In genomic region chr15:39283531-39283930, GRCh38 we compare ENCODE assay signal across 24 cellular contexts.
DNase-seq lines count a peak whose midpoint lies in the region; ATAC-seq and TF ChIP-seq lines count a peak whose summit lies in the region.
"Had no signal": no experiment of that assay in that cellular context is flagged by ENCODE, and none has a peak within 500 bp of the region (broad histone marks: within the 10 kb centered on the region; RNA-seq: fewer than 3 reads in every experiment).

No MANE protein-coding gene starts in this region.

- H3K9me3 ChIP-seq in SJCRH30 (replicated peaks) (no peaks in the 10 kb centered on the region; the same call in 1 of the 2 replicates), fibroblast of lung (ENCODE audit: control insufficient read depth, insufficient read depth, low read depth, low read length) (no peaks in the 10 kb centered on the region)
- H3K9me3 ChIP-seq in effector memory CD4-positive, alpha-beta T cell (ENCODE audit: control insufficient read depth, low read length) = no peaks in the 10 kb centered on the region
- H3K9me3 ChIP-seq: testis had no signal

- no peak overlapping the region for H3K4me2 ChIP-seq in fibroblast of lung (ENCODE audit: extremely low read depth, insufficient read depth, low read length)

- ATAC-seq in GM21367 (IDR thresholded peaks at IDR 0.05; ENCODE audit: unreplicated experiment) (no peak), HG03378 (IDR thresholded peaks at IDR 0.05; ENCODE audit: unreplicated experiment) (no peak)
- ATAC-seq: activated CD4-positive, CD25-positive, alpha-beta regulatory T cell treated with anti-CD3 and anti-CD28 coated beads, Interleukin-2, amount 50 U/mL, for 24 hours; activated CD8-positive, alpha-beta T cell treated with anti-CD3 and anti-CD28 coated beads for 36 hours; activated T-helper 17 cell treated with anti-CD3 and anti-CD28 coated beads, Interleukin-2, amount 50 U/mL, for 72 hours had no signal

- no peaks in the 10 kb centered on the region for H3K36me3 Mint-ChIP-seq in osteocyte (ENCODE audit: unreplicated experiment)
- H3K36me3 Mint-ChIP-seq: activated naive CD4-positive, alpha-beta T cell treated with anti-CD3 and anti-CD28 coated beads, Interleukin-2, amount 50 U/mL, for 24 hours had no signal

- H3K27ac ChIP-seq in SJCRH30 (peak overlapping the region; percentile 3; the same call in 1 of the 2 replicates), fibroblast of lung (ENCODE audit: insufficient read depth, low read length) (no peak overlapping the region)
- H3K27ac ChIP-seq in effector memory CD4-positive, alpha-beta T cell (ENCODE audit: insufficient read depth, low read length, poor library complexity, severe bottlenecking) = no peak overlapping the region
- H3K27ac ChIP-seq: parathyroid adenoma, testis had no signal

- H3K36me3 ChIP-seq in SJCRH30 (no peaks in the 10 kb centered on the region), fibroblast of lung (ENCODE audit: control insufficient read depth, insufficient read depth, low read length) (no peaks in the 10 kb centered on the region)
- no peaks in the 10 kb centered on the region for H3K36me3 ChIP-seq in effector memory CD4-positive, alpha-beta T cell (ENCODE audit: control insufficient read depth, insufficient read depth, low read length)

- no peaks in the 10 kb centered on the region for H3K9me3 Mint-ChIP-seq in osteocyte (ENCODE audit: unreplicated experiment)
- H3K9me3 Mint-ChIP-seq: activated naive CD4-positive, alpha-beta T cell treated with anti-CD3 and anti-CD28 coated beads, Interleukin-2, amount 50 U/mL, for 24 hours; activated T-helper 17 cell treated with anti-CD3 and anti-CD28 coated beads, Interleukin-2, amount 50 U/mL, for 72 hours; dendritic cell treated with granulocyte-macrophage colony-stimulating factor and Interleukin-4, amounts not matched to agents 40 ng/mL and 50 ng/mL, for 4 days had no signal

- H3K79me2 ChIP-seq in fibroblast of lung (ENCODE audit: control insufficient read depth, insufficient read depth, low read length) = no peaks in the 10 kb centered on the region
- H3K79me2 ChIP-seq: parathyroid adenoma had no signal

- H2AFZ ChIP-seq in fibroblast of lung (ENCODE audit: low read length) = no peak overlapping the region
- H2AFZ ChIP-seq: parathyroid adenoma had no signal

- H3K27me3 Mint-ChIP-seq in osteocyte (ENCODE audit: unreplicated experiment) = no peaks in the 10 kb centered on the region

- H3K4me1 ChIP-seq in SJCRH30 (peaks cover 41% of the 10 kb centered on the region), fibroblast of lung (ENCODE audit: control insufficient read depth, extremely low read depth, insufficient read depth, low read length) (peaks cover 36% of the 10 kb centered on the region)
- no peaks in the 10 kb centered on the region for H3K4me1 ChIP-seq in effector memory CD4-positive, alpha-beta T cell (ENCODE audit: control insufficient read depth, insufficient read depth, low read length, poor library complexity, severe bottlenecking)
- H3K4me1 ChIP-seq: parathyroid adenoma, testis had no signal

- H3K9ac ChIP-seq in fibroblast of lung (ENCODE audit: insufficient read depth, low read length) = no peak overlapping the region
- H3K9ac ChIP-seq: parathyroid adenoma had no signal

- H4K20me1 ChIP-seq in fibroblast of lung (ENCODE audit: control insufficient read depth, extremely low read depth, insufficient read depth, low read length) = no peaks in the 10 kb centered on the region

- TF ChIP-seq CTCF in fibroblast of lung (conservative IDR thresholded peaks at IDR 0.05 in 1 of 2, IDR thresholded peaks at IDR 0.05 in 1 of 2; ENCODE audit: low read depth in 1 of 2, low read length in 2 of 2) = no peak
- no peak for TF ChIP-seq CTCF in osteocyte (IDR thresholded peaks at IDR 0.05)

- H3K4me3 ChIP-seq in SJCRH30 = no peak overlapping the region
- no peak overlapping the region for H3K4me3 ChIP-seq in fibroblast of lung (replicated peaks in 1 of 4; ENCODE audit: control extremely low read depth in 1 of 4, insufficient read depth in 1 of 4, low read depth in 3 of 4, low read length in 4 of 4)
- no peak overlapping the region for H3K4me3 ChIP-seq in effector memory CD4-positive, alpha-beta T cell (ENCODE audit: insufficient read depth, low read depth, low read length, poor library complexity, severe bottlenecking)
- H3K4me3 ChIP-seq: lung, testis had no signal

- H3K27me3 ChIP-seq in SJCRH30 (no peaks in the 10 kb centered on the region), fibroblast of lung (ENCODE audit: control insufficient read depth, insufficient read depth, low read length) (no peaks in the 10 kb centered on the region)
- peaks cover 10% of the 10 kb centered on the region for H3K27me3 ChIP-seq in effector memory CD4-positive, alpha-beta T cell (replicated peaks; ENCODE audit: control insufficient read depth, insufficient read depth, low read length, poor library complexity, severe bottlenecking)
- H3K27me3 ChIP-seq: testis had no signal

- DNase-seq in GM03348 (ENCODE audit: low spot score) (peak; percentile 60), SJCRH30 (peak; percentile 43 to 61), fibroblast of lung (ENCODE audit: low read depth in 2 of 2) (peak; percentile 40 to 65), osteocyte (ENCODE audit: extremely low spot score, unreplicated experiment) (no peak), ecto neural progenitor cell (ENCODE audit: low spot score) (no peak)
- DNase-seq in effector memory CD4-positive, alpha-beta T cell = no peak
- DNase-seq: activated CD8-positive, alpha-beta T cell treated with anti-CD3 and anti-CD28 coated beads for 36 hours; anterior cingulate cortex; caudate nucleus; head of caudate nucleus; kidney glomerular epithelial cell; NCI-H1105; NCI-H187 treated with DMSO at 0.1 percent for 48 hours; NCI-H526 treated with DMSO at 0.1 percent for 48 hours; stimulated activated naive CD4-positive, alpha-beta T cell; testis had no signal

- H3K4me3 Mint-ChIP-seq in osteocyte (ENCODE audit: unreplicated experiment) = no peak overlapping the region
- H3K4me3 Mint-ChIP-seq: activated CD8-positive, alpha-beta T cell treated with anti-CD3 and anti-CD28 coated beads for 36 hours; activated naive CD4-positive, alpha-beta T cell treated with anti-CD3 and anti-CD28 coated beads, Interleukin-2, amount 50 U/mL, for 24 hours; activated T-helper 17 cell treated with anti-CD3 and anti-CD28 coated beads, Interleukin-2, amount 50 U/mL, for 72 hours; dendritic cell treated with granulocyte-macrophage colony-stimulating factor and Interleukin-4, amounts not matched to agents 40 ng/mL and 50 ng/mL, for 4 days had no signal

- peaks cover 73% of the 10 kb centered on the region for H3K4me1 Mint-ChIP-seq in osteocyte (ENCODE audit: unreplicated experiment)
- H3K4me1 Mint-ChIP-seq: activated naive CD4-positive, alpha-beta T cell treated with anti-CD3 and anti-CD28 coated beads, Interleukin-2, amount 50 U/mL, for 24 hours; activated T-helper 17 cell treated with anti-CD3 and anti-CD28 coated beads, Interleukin-2, amount 50 U/mL, for 72 hours had no signal

- peak overlapping the region; percentile 81 for H3K27ac Mint-ChIP-seq in osteocyte (ENCODE audit: unreplicated experiment)
- H3K27ac Mint-ChIP-seq: activated CD8-positive, alpha-beta T cell treated with anti-CD3 and anti-CD28 coated beads for 36 hours; activated naive CD4-positive, alpha-beta T cell treated with anti-CD3 and anti-CD28 coated beads, Interleukin-2, amount 50 U/mL, for 24 hours; activated T-helper 17 cell treated with anti-CD3 and anti-CD28 coated beads, Interleukin-2, amount 50 U/mL, for 72 hours; dendritic cell treated with granulocyte-macrophage colony-stimulating factor and Interleukin-4, amounts not matched to agents 40 ng/mL and 50 ng/mL, for 4 days had no signal

Comparison
In these comparisons a context has a peak if more than half of its experiments do, and no peak if none do; other contexts are left out.
1. DNase-seq: peak in GM03348 (single experiment), SJCRH30 (2 of 2) and fibroblast of lung (2 of 2); none in osteocyte (single experiment), effector memory CD4-positive, alpha-beta T cell (0 of 3) and ecto neural progenitor cell (single experiment).